In the genomic region with DNA sequence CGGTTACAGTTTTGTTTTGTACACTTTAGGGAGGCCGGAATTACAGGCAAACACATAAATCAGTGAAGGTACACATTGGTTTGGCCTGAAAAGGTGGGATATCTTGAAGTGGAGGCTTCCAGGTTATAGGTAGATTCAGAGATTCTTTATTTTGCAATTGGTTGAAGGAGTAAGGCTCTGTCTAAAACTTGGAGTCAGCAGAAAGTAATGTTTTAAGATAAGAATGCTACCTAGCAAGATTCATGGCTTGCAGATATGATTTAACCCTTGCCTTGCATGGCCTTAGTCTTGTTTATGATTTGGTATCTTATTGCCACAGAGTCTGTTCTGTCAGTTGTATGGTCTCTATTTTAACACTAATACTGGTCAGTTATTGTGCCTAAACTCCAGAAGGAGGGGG, we compare ENCODE assay signal across 1 cellular context.
TF ChIP-seq lines count a peak whose summit lies in the region.

No MANE protein-coding gene starts in this region.

TF ChIP-seq in WTC11, 78 proteins besides CTCF, POLR2A, EP300 and RAD21 (continued from another document):
- TF ChIP-seq, protein P1, sequence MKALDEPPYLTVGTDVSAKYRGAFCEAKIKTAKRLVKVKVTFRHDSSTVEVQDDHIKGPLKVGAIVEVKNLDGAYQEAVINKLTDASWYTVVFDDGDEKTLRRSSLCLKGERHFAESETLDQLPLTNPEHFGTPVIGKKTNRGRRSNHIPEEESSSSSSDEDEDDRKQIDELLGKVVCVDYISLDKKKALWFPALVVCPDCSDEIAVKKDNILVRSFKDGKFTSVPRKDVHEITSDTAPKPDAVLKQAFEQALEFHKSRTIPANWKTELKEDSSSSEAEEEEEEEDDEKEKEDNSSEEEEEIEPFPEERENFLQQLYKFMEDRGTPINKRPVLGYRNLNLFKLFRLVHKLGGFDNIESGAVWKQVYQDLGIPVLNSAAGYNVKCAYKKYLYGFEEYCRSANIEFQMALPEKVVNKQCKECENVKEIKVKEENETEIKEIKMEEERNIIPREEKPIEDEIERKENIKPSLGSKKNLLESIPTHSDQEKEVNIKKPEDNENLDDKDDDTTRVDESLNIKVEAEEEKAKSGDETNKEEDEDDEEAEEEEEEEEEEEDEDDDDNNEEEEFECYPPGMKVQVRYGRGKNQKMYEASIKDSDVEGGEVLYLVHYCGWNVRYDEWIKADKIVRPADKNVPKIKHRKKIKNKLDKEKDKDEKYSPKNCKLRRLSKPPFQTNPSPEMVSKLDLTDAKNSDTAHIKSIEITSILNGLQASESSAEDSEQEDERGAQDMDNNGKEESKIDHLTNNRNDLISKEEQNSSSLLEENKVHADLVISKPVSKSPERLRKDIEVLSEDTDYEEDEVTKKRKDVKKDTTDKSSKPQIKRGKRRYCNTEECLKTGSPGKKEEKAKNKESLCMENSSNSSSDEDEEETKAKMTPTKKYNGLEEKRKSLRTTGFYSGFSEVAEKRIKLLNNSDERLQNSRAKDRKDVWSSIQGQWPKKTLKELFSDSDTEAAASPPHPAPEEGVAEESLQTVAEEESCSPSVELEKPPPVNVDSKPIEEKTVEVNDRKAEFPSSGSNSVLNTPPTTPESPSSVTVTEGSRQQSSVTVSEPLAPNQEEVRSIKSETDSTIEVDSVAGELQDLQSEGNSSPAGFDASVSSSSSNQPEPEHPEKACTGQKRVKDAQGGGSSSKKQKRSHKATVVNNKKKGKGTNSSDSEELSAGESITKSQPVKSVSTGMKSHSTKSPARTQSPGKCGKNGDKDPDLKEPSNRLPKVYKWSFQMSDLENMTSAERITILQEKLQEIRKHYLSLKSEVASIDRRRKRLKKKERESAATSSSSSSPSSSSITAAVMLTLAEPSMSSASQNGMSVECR (CRISPR knock-in tag; IDR thresholded peaks at IDR 0.05; ENCODE audit: borderline replicate concordance), result no peak
- TF ChIP-seq NFYB (CRISPR knock-in tag; conservative IDR thresholded peaks at IDR 0.05; ENCODE audit: low read depth), result no peak
